21 cellular contexts compared by ENCODE assay signal in genomic region chr1:225517697-225518096, GRCh38.
DNase-seq lines count a peak whose midpoint lies in the region; ATAC-seq, FAIRE-seq and TF ChIP-seq lines count a peak whose summit lies in the region.
"Had no signal": no experiment of that assay in that cellular context is flagged by ENCODE, and none has a peak within 500 bp of the region (broad histone marks: within the 10 kb centered on the region; RNA-seq: fewer than 3 reads in every experiment).

No MANE protein-coding gene starts in this region.

- H4K20me1 ChIP-seq in astrocyte (ENCODE audit: insufficient read depth, low read length) (peaks cover 49% of the 10 kb centered on the region), mammary epithelial cell (ENCODE audit: insufficient read depth, low read length) (no peaks in the 10 kb centered on the region)
- H4K20me1 ChIP-seq: BLaER1 treated with 17β-estradiol and CSF1 and Interleukin-3, amounts not matched to agents 10 nM and 100 nM had no signal

- no peak overlapping the region for H3K4me2 ChIP-seq in astrocyte (ENCODE audit: low read length)
- H3K4me2 ChIP-seq in mammary epithelial cell (ENCODE audit: insufficient read depth, low read depth, low read length) = no peak overlapping the region
- H3K4me2 ChIP-seq: BLaER1 treated with 17β-estradiol and CSF1 and Interleukin-3, amounts not matched to agents 10 nM and 100 nM had no signal

- H3K27me3 ChIP-seq in BE2C (no peaks in the 10 kb centered on the region), astrocyte (ENCODE audit: insufficient read depth, low read length) (no peaks in the 10 kb centered on the region), pancreas (no peaks in the 10 kb centered on the region), mammary epithelial cell (ENCODE audit: insufficient read depth, low read length) (no peaks in the 10 kb centered on the region)
- H3K27me3 ChIP-seq: BLaER1 treated with 17β-estradiol and CSF1 and Interleukin-3, amounts not matched to agents 10 nM and 100 nM; MG63 had no signal

- H3K36me3 ChIP-seq in BE2C (peaks cover 25% of the 10 kb centered on the region), HEK293 (ENCODE audit: control insufficient read depth in 2 of 2, insufficient read depth in 1 of 2, low read length in 2 of 2) (peaks cover 16 to 18% of the 10 kb centered on the region in 2 experiments), astrocyte (ENCODE audit: insufficient read depth, low read length) (peaks cover 16% of the 10 kb centered on the region), pancreas (peaks cover 0 to 6% (median 0%) of the 10 kb centered on the region in 3 donors), mammary epithelial cell (ENCODE audit: insufficient read depth, low read length) (peaks cover 1% of the 10 kb centered on the region)

- H3K9ac ChIP-seq in astrocyte (ENCODE audit: low read length) = no peak overlapping the region
- no peak overlapping the region for H3K9ac ChIP-seq in mammary epithelial cell (ENCODE audit: insufficient read depth, low read length)
- H3K9ac ChIP-seq: BLaER1 treated with 17β-estradiol and CSF1 and Interleukin-3, amounts not matched to agents 10 nM and 100 nM had no signal

- no peak for ATAC-seq in GM19455 (IDR thresholded peaks at IDR 0.05; ENCODE audit: unreplicated experiment)
- ATAC-seq in GM21423 (IDR thresholded peaks at IDR 0.05; ENCODE audit: unreplicated experiment) = no peak
- no peak for ATAC-seq in pancreas
- ATAC-seq: left colon, natural killer cell, sciatic nerve had no signal

- H3K9me3 ChIP-seq in BE2C (no peaks in the 10 kb centered on the region), HEK293 (ENCODE audit: control insufficient read depth, insufficient read depth, low read depth, low read length) (no peaks in the 10 kb centered on the region), astrocyte (ENCODE audit: insufficient read depth, low read depth, low read length) (no peaks in the 10 kb centered on the region), pancreas (no peaks in the 10 kb centered on the region), mammary epithelial cell (replicated peaks; ENCODE audit: insufficient read depth, low read length) (no peaks in the 10 kb centered on the region)
- H3K9me3 ChIP-seq: BLaER1 treated with 17β-estradiol and CSF1 and Interleukin-3, amounts not matched to agents 10 nM and 100 nM; HAP-1; MG63 had no signal

- H3K79me2 ChIP-seq in astrocyte (ENCODE audit: insufficient read depth, low read length) (peaks cover 42% of the 10 kb centered on the region), mammary epithelial cell (ENCODE audit: insufficient read depth, low read length) (no peaks in the 10 kb centered on the region)

- no TSS peak for BruUV-seq in mammary epithelial cell (replicated peaks; lab: Mats Ljungman, UMichigan)

- dilution Hi-C loops in mammary epithelial cell (cut with HindIII; ENCODE audit: low sequenced_read_pairs) = no loop called here

- H3K27ac ChIP-seq in HEK293 (ENCODE audit: extremely low read depth, low read depth, low read length) (no peak overlapping the region), astrocyte (ENCODE audit: low read depth, low read length) (no peak overlapping the region), pancreas (no peak overlapping the region), mammary epithelial cell (ENCODE audit: insufficient read depth, low read depth, low read length) (no peak overlapping the region)
- H3K27ac ChIP-seq: BLaER1 treated with 17β-estradiol and CSF1 and Interleukin-3, amounts not matched to agents 10 nM and 100 nM; epithelial cell of prostate; RWPE1 had no signal

- DNase-seq in BE2C (no peak), astrocyte (ENCODE audit: low read depth) (no peak), myocyte (ENCODE audit: low read depth) (peak; percentile 38), pancreas (no peak), mammary epithelial cell (no peak)
- DNase-seq: activated CD4-positive, alpha-beta memory T cell treated with anti-CD3 and anti-CD28 coated beads, Interleukin-2, amount 10 ng/mL, durations not matched to agents 7 days and 5 days; activated effector memory CD4-positive, alpha-beta T cell treated with Interleukin-2 at 50 U/mL for 16 hours; GDM1; left colon; MG63; natural killer cell; NCI-H446; stimulated activated naive CD4-positive, alpha-beta T cell treated with Interleukin-2 at 50 U/mL for 16 hours had no signal

- H3K4me1 ChIP-seq in BE2C (no peaks in the 10 kb centered on the region), HEK293 (ENCODE audit: control insufficient read depth, insufficient read depth, low read length) (peaks cover 9% of the 10 kb centered on the region), astrocyte (ENCODE audit: insufficient read depth, low read length) (no peaks in the 10 kb centered on the region), pancreas (no peaks in the 10 kb centered on the region), mammary epithelial cell (ENCODE audit: insufficient read depth, low read length) (no peaks in the 10 kb centered on the region)
- H3K4me1 ChIP-seq: BLaER1 treated with 17β-estradiol and CSF1 and Interleukin-3, amounts not matched to agents 10 nM and 100 nM had no signal

- intact Hi-C loops in pancreas (cut with DNase I) (no loop called here), mammary epithelial cell (cut with micrococcal nuclease) (no loop called here)

- no peak for FAIRE-seq in astrocyte (lab: Jason Lieb, UNC)
- FAIRE-seq in pancreas (lab: Jason Lieb, UNC) = no peak

- H3K4me3 ChIP-seq in BE2C (ENCODE audit: low read depth, low read length) (no peak overlapping the region), HEK293 (ENCODE audit: low read depth, low read length) (no peak overlapping the region), astrocyte (ENCODE audit: insufficient read depth, low read depth, low read length) (no peak overlapping the region), pancreas (no peak overlapping the region), mammary epithelial cell (replicated peaks in 1 of 3; ENCODE audit: insufficient read depth in 1 of 3, low read depth in 2 of 3, low read length in 3 of 3) (no peak overlapping the region)
- H3K4me3 ChIP-seq: BLaER1 treated with 17β-estradiol and CSF1 and Interleukin-3, amounts not matched to agents 10 nM and 100 nM; HAP-1; MG63 had no signal

- no peak overlapping the region for H3K4me3 Mint-ChIP-seq in astrocyte (ENCODE audit: unreplicated experiment)
- H3K4me3 Mint-ChIP-seq: activated CD4-positive, alpha-beta memory T cell treated with anti-CD3 and anti-CD28 coated beads, Interleukin-2, amount 10 ng/mL, durations not matched to agents 7 days and 5 days; natural killer cell had no signal

- peak; percentile 28 for TF ChIP-seq CTCF in BE2C (IDR thresholded peaks at IDR 0.05; ENCODE audit: low read depth, low read length)
- no peak; the same call in 1 of the 2 replicates for TF ChIP-seq CTCF in HEK293 (tag by site-specific recombination; IDR thresholded peaks at IDR 0.05)
- TF ChIP-seq CTCF in astrocyte (IDR thresholded peaks at IDR 0.05; ENCODE audit: insufficient read depth, low read depth, low read length) = no peak
- TF ChIP-seq CTCF in pancreas (IDR thresholded peaks at IDR 0.05) = no peak
- TF ChIP-seq CTCF in mammary epithelial cell (conservative IDR thresholded peaks at IDR 0.05 in 1 of 2, IDR thresholded peaks at IDR 0.05 in 1 of 2; ENCODE audit: extremely low read depth in 1 of 2, insufficient read depth in 1 of 2, low read depth in 1 of 2, low read length in 2 of 2) = no peak

- peaks cover 23% of the 10 kb centered on the region for H3K36me3 Mint-ChIP-seq in astrocyte (ENCODE audit: low read depth, unreplicated experiment)
- H3K36me3 Mint-ChIP-seq: natural killer cell had no signal

- H3K9me3 Mint-ChIP-seq in astrocyte (ENCODE audit: unreplicated experiment) = no peaks in the 10 kb centered on the region
- H3K9me3 Mint-ChIP-seq: activated CD4-positive, alpha-beta memory T cell treated with anti-CD3 and anti-CD28 coated beads, Interleukin-2, amount 10 ng/mL, durations not matched to agents 7 days and 5 days; natural killer cell had no signal

- POLR2A ChIA-PET in HEK293 (lab: Yijun Ruan, JAX) = interaction anchor here (0.8 to 0.9 kb wide), 2 partner anchors 9 to 135 kb away, joined by 4 read pairs; no protein-coding TSS in a partner anchor

- WGBS in pancreas, 2 donors = 91 to 94% methylated on average over 8 of the region's 8 CpGs
- WGBS in mammary epithelial cell (ENCODE audit: low coverage, missing lambda C conversion rate) = 93% methylated on average over 8 of the region's 8 CpGs

- H3K27ac Mint-ChIP-seq in astrocyte (ENCODE audit: unreplicated experiment) = peak overlapping the region; percentile 38
- H3K27ac Mint-ChIP-seq: activated CD4-positive, alpha-beta memory T cell treated with anti-CD3 and anti-CD28 coated beads, Interleukin-2, amount 10 ng/mL, durations not matched to agents 7 days and 5 days; natural killer cell had no signal

- H2AFZ ChIP-seq in astrocyte (ENCODE audit: low read depth, low read length) (no peak overlapping the region), mammary epithelial cell (ENCODE audit: low read depth, low read length) (no peak overlapping the region)

- in situ Hi-C loops in mammary epithelial cell (cut with MboI; ENCODE audit: low sequenced_read_pairs in 2 of 2) = no loop called here

- CTCF ChIA-PET in HEK293 (lab: Yijun Ruan, JAX) (interaction anchor here (0.6 to 1.6 kb wide), 12 partner anchors 17 to 255 kb away, joined by 3 to 5 read pairs (median 3); no protein-coding TSS in a partner anchor), mammary epithelial cell (lab: Charles Lee; ENCODE audit: low non-redundant PET) (interaction anchor here (0.8 kb wide), 1 partner anchor 1365 kb away, joined by 3 read pairs; no protein-coding TSS in a partner anchor)

- H3K4me1 Mint-ChIP-seq in astrocyte (ENCODE audit: low read depth, unreplicated experiment) = peaks cover 44% of the 10 kb centered on the region
- H3K4me1 Mint-ChIP-seq: activated CD4-positive, alpha-beta memory T cell treated with anti-CD3 and anti-CD28 coated beads, Interleukin-2, amount 10 ng/mL, durations not matched to agents 7 days and 5 days; natural killer cell had no signal

- no peaks in the 10 kb centered on the region for H3K27me3 Mint-ChIP-seq in astrocyte (ENCODE audit: low read depth, unreplicated experiment)

TF ChIP-seq in HEK293, 187 proteins besides CTCF, POLR2A, EP300 and RAD21 (continues in another document):
- TF ChIP-seq, protein P1, sequence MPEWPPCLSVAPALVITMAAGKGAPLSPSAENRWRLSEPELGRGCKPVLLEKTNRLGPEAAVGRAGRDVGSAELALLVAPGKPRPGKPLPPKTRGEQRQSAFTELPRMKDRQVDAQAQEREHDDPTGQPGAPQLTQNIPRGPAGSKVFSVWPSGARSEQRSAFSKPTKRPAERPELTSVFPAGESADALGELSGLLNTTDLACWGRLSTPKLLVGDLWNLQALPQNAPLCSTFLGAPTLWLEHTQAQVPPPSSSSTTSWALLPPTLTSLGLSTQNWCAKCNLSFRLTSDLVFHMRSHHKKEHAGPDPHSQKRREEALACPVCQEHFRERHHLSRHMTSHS (tag by site-specific recombination; IDR thresholded peaks at IDR 0.05) = 0 out of 2 replicates have a peak, but pooled peaks have one; percentile 7
- TF ChIP-seq ZNF600 (tag by site-specific recombination; IDR thresholded peaks at IDR 0.05) (peak; percentile 75), HOXA7 (CRISPR knock-in tag; IDR thresholded peaks at IDR 0.05; ENCODE audit: borderline replicate concordance) (no peak), TRIM28 (IDR thresholded peaks at IDR 0.05; ENCODE audit: borderline replicate concordance, low read length) (no peak), ZNF132 (tag by site-specific recombination; IDR thresholded peaks at IDR 0.05; ENCODE audit: borderline replicate concordance) (no peak)
